23 cellular contexts compared by ENCODE assay signal in genomic region chr6:89706121-89706520, GRCh38.
"Had no signal": no experiment of that assay in that cellular context is flagged by ENCODE, and none has a peak within 500 bp of the region (broad histone marks: within the 10 kb centered on the region; RNA-seq: fewer than 3 reads in every experiment).

No MANE protein-coding gene starts in this region.

- H3K4me3 ChIP-seq: coronary artery, dorsolateral prefrontal cortex, esophagus muscularis mucosa, gastrocnemius medialis, heart right ventricle, left ventricle myocardium inferior, lower lobe of right lung, mucosa of descending colon had no signal

- H3K27ac ChIP-seq: coronary artery, dorsolateral prefrontal cortex, esophagus muscularis mucosa, gastrocnemius medialis, heart right ventricle, left ventricle myocardium inferior, lower lobe of right lung had no signal

- H3K4me1 Mint-ChIP-seq: mesothelial cell of epicardium; naive B cell; naive thymus-derived CD8-positive, alpha-beta T cell had no signal

- FAIRE-seq: endothelial cell of umbilical vein, islet of Langerhans, keratinocyte had no signal

- H3K4me3 Mint-ChIP-seq: mesothelial cell of epicardium; naive B cell; naive thymus-derived CD8-positive, alpha-beta T cell had no signal

- H3K9me3 ChIP-seq: esophagus muscularis mucosa, gastrocnemius medialis, heart right ventricle, left ventricle myocardium inferior, lower lobe of right lung, mucosa of descending colon had no signal

- H3K9me3 Mint-ChIP-seq: mesothelial cell of epicardium; naive B cell; naive thymus-derived CD8-positive, alpha-beta T cell had no signal

- DNase-seq: dermis blood vessel endothelial cell; dorsolateral prefrontal cortex; effector CD4-positive, alpha-beta T cell; effector memory CD4-positive, alpha-beta T cell; foreskin melanocyte; gastrocnemius medialis; glutamatergic neuron; head of caudate nucleus; heart right ventricle; hippocampal formation; left cardiac atrium; left ventricle myocardium inferior; lower lobe of right lung; mesenchymal stem cell; mucosa of descending colon; naive B cell; naive thymus-derived CD8-positive, alpha-beta T cell had no signal

- H3K27ac Mint-ChIP-seq: mesothelial cell of epicardium; naive B cell; naive thymus-derived CD8-positive, alpha-beta T cell had no signal

- H3K4me1 ChIP-seq: esophagus muscularis mucosa, heart right ventricle, left ventricle myocardium inferior, lower lobe of right lung had no signal

- ATAC-seq: gastrocnemius medialis; heart right ventricle; left cardiac atrium; lower lobe of right lung; mucosa of descending colon; naive thymus-derived CD8-positive, alpha-beta T cell had no signal

- H3K27me3 Mint-ChIP-seq: naive B cell; naive thymus-derived CD8-positive, alpha-beta T cell had no signal

- H3K27me3 ChIP-seq: dorsolateral prefrontal cortex, esophagus muscularis mucosa, gastrocnemius medialis, heart right ventricle had no signal
